1 cellular context compared by ENCODE assay signal in genomic region chr1:205133287-205133686, GRCh38.
TF ChIP-seq lines count a peak whose summit lies in the region.

No MANE protein-coding gene starts in this region.

TF ChIP-seq in WTC11, 78 proteins besides CTCF, POLR2A, EP300 and RAD21 (continued from another document):
- TF ChIP-seq ZNF671 (CRISPR knock-in tag; IDR thresholded peaks at IDR 0.05) (no peak), SMAD3 (CRISPR knock-in tag; IDR thresholded peaks at IDR 0.05; ENCODE audit: borderline replicate concordance) (no peak), TCF7 (CRISPR knock-in tag; IDR thresholded peaks at IDR 0.05; ENCODE audit: low read depth) (no peak), JAZF1 (CRISPR knock-in tag; IDR thresholded peaks at IDR 0.05) (no peak)
- TF ChIP-seq, protein P1, sequence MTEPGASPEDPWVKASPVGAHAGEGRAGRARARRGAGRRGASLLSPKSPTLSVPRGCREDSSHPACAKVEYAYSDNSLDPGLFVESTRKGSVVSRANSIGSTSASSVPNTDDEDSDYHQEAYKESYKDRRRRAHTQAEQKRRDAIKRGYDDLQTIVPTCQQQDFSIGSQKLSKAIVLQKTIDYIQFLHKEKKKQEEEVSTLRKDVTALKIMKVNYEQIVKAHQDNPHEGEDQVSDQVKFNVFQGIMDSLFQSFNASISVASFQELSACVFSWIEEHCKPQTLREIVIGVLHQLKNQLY (CRISPR knock-in tag; IDR thresholded peaks at IDR 0.05), result no peak
